ENCODE assay signal across 8 cellular contexts in genomic region chr4:41644288-41644914, GRCh38.
DNase-seq lines count a peak whose midpoint lies in the region; ATAC-seq and TF ChIP-seq lines count a peak whose summit lies in the region.

No MANE protein-coding gene starts in this region.

- H3K14ac ChIP-seq in IMR-90 (replicated peaks; ENCODE audit: low read depth, low read length) = no peak overlapping the region

- H2AK9ac ChIP-seq in IMR-90 (replicated peaks; ENCODE audit: low read depth, low read length, poor library complexity) = no peak overlapping the region

- no peak overlapping the region for H4K91ac ChIP-seq in IMR-90 (ENCODE audit: insufficient read depth, low read depth, low read length)

- H3K4me3 ChIP-seq in AG09309 (ENCODE audit: control insufficient read depth, low read depth, low read length) (no peak overlapping the region), IMR-90 (ENCODE audit: insufficient read depth, low read depth, low read length) (no peak overlapping the region)

- no peaks in the 10 kb centered on the region for H3K9me3 ChIP-seq in IMR-90 (ENCODE audit: control insufficient read depth, insufficient read depth, low read length)

- POLR2A ChIA-PET in IMR-90 (lab: Charles Lee; ENCODE audit: unreplicated experiment) = no interaction called here

- ATAC-seq in IMR-90 (ENCODE audit: low read depth) (peak; percentile 82), HG02588 (IDR thresholded peaks at IDR 0.05; ENCODE audit: unreplicated experiment) (no peak)

- H3K4me2 ChIP-seq in IMR-90 (ENCODE audit: low read depth, low read length) = peak overlapping the region; percentile 55

- H3K56ac ChIP-seq in IMR-90 (ENCODE audit: extremely low read depth, insufficient read depth, low read length) = no peak overlapping the region

- no peaks in the 10 kb centered on the region for H3K9me1 ChIP-seq in IMR-90 (ENCODE audit: insufficient read depth, low read length)

- no peak overlapping the region for H3K4ac ChIP-seq in IMR-90 (ENCODE audit: low read depth, low read length)

- intact Hi-C loops in IMR-90 (cut with micrococcal nuclease) = loop anchor here (1.0 to 10.0 kb wide), 2 partner anchors 363 to 720 kb away; no protein-coding TSS in a partner anchor

- dilution Hi-C loops in IMR-90 (cut with HindIII; ENCODE audit: low sequenced_read_pairs, unreplicated experiment) = no loop called here

- H2BK120ac ChIP-seq in IMR-90 (ENCODE audit: low read depth, low read length) = no peak overlapping the region

- no peak overlapping the region for H3K23ac ChIP-seq in IMR-90 (ENCODE audit: low read depth, low read length)

- no peaks in the 10 kb centered on the region for H3K79me1 ChIP-seq in IMR-90 (ENCODE audit: low read depth in 1 of 2, low read length in 2 of 2)

- TF ChIP-seq POLR2A in IMR-90 (IDR thresholded peaks at IDR 0.05; ENCODE audit: low read depth, low read length) = no peak

- in situ Hi-C loops in IMR-90 (cut with MboI; ENCODE audit: low sequenced_read_pairs) = no loop called here

- no peaks in the 10 kb centered on the region for H3K4me1 ChIP-seq in IMR-90 (ENCODE audit: control insufficient read depth, insufficient read depth, low read length)

- H2AFZ ChIP-seq in IMR-90 (replicated peaks; ENCODE audit: low read length, poor library complexity) = peak overlapping the region; percentile 40

- CTCF ChIA-PET in IMR-90 (lab: Yijun Ruan, JAX) = interaction anchor here (0.7 to 1.8 kb wide), 5 partner anchors 9 to 363 kb away, joined by 3 to 5 read pairs (median 3); no protein-coding TSS in a partner anchor

- H3K9ac ChIP-seq in IMR-90 (ENCODE audit: low read depth, low read length) = no peak overlapping the region

- H4K8ac ChIP-seq in IMR-90 (ENCODE audit: low read depth in 2 of 2, low read length in 2 of 2) = no peak overlapping the region

- peak; percentile 46 for TF ChIP-seq RAD21 in IMR-90 (IDR thresholded peaks at IDR 0.05; ENCODE audit: low read length)

- no peaks in the 10 kb centered on the region for H4K20me1 ChIP-seq in IMR-90 (ENCODE audit: insufficient read depth, low read length)

- H3K27ac ChIP-seq in IMR-90 (ENCODE audit: insufficient read depth, low read length) (no peak overlapping the region), cingulate gyrus (ENCODE audit: low read depth, low read length) (peak overlapping the region; percentile 67)

- peaks cover 20% of the 10 kb centered on the region for H3K27me3 ChIP-seq in IMR-90 (ENCODE audit: control insufficient read depth, insufficient read depth, low read length)

- H2AK5ac ChIP-seq in IMR-90 (ENCODE audit: low read depth, low read length) = no peak overlapping the region

- no peak overlapping the region for H2BK5ac ChIP-seq in IMR-90 (ENCODE audit: low read depth, low read length, poor library complexity, severe bottlenecking)

- no peak overlapping the region for H4K5ac ChIP-seq in IMR-90 (ENCODE audit: low read depth, low read length)

- WGBS in IMR-90 (ENCODE audit: extremely low coverage in 2 of 2, insufficient read length in 1 of 2), 2 experiments = 9% methylated on average over 16 of the region's 41 CpGs; no CpG with 5 or more reads in 1 of the 2 experiments

- no peak for DNase-seq in AG09309 (ENCODE audit: low read depth)
- peak; percentile 16 for DNase-seq in IMR-90
- DNase-seq in kidney glomerular epithelial cell (lab: John Stamatoyannopoulos, UW) = peak; percentile 32
- peak; percentile 1 to 7 for DNase-seq in stimulated activated CD8-positive, alpha-beta memory T cell treated with anti-CD3 and anti-CD28 coated beads, Interleukin-2, amount 100 ng/mL, for 48 hours (ENCODE audit: low read depth in 2 of 2)
- no peak for DNase-seq in COLO668 (lab: John Stamatoyannopoulos, UW; ENCODE audit: unreplicated experiment)
- DNase-seq in dedifferentiated amniotic fluid mesenchymal stem cell (ENCODE audit: extremely low spot score) = no peak

- H3K36me3 ChIP-seq in IMR-90 (ENCODE audit: control insufficient read depth, insufficient read depth, low read length) = peaks cover 2% of the 10 kb centered on the region; the same call in 1 of the 2 replicates

- no peak overlapping the region for H3K18ac ChIP-seq in IMR-90 (ENCODE audit: low read depth, low read length)

- TF ChIP-seq CTCF in AG09309 (IDR thresholded peaks at IDR 0.05; ENCODE audit: control insufficient read depth, insufficient read depth, low read depth, low read length, missing control alignments) (peak; percentile 64), IMR-90 (conservative IDR thresholded peaks at IDR 0.05; ENCODE audit: low read depth, low read length) (peak; percentile 52)

- no peak overlapping the region for H2BK15ac ChIP-seq in IMR-90 (ENCODE audit: low read depth, low read length)

- no peak overlapping the region for H2BK20ac ChIP-seq in IMR-90 (ENCODE audit: low read depth, low read length)

- no TSS peak for BruUV-seq in IMR-90 (replicated peaks; lab: Mats Ljungman, UMichigan)

TF ChIP-seq in IMR-90, 13 proteins besides CTCF, POLR2A, EP300 and RAD21:
- TF ChIP-seq SMC3 (IDR thresholded peaks at IDR 0.05; ENCODE audit: low read depth, low read length) (peak; percentile 43), MXI1 (IDR thresholded peaks at IDR 0.05; ENCODE audit: borderline replicate concordance, low read depth, low read length) (no peak)

Comparison
In these comparisons a context has a peak if more than half of its experiments do, and no peak if none do; other contexts are left out.
1. DNase-seq: peak in IMR-90 (single experiment), kidney glomerular epithelial cell (single experiment) and stimulated activated CD8-positive, alpha-beta memory T cell treated with anti-CD3 and anti-CD28 coated beads, Interleukin-2, amount 100 ng/mL, for 48 hours (2 of 2); none in AG09309 (single experiment), COLO668 (single experiment) and dedifferentiated amniotic fluid mesenchymal stem cell (single experiment).